10 cellular contexts compared by ENCODE assay signal in genomic region chr17:60941028-60941427, GRCh38.
DNase-seq lines count a peak whose midpoint lies in the region; TF ChIP-seq lines count a peak whose summit lies in the region.
"Had no signal": no experiment of that assay in that cellular context is flagged by ENCODE, and none has a peak within 500 bp of the region (broad histone marks: within the 10 kb centered on the region; RNA-seq: fewer than 3 reads in every experiment).

No MANE protein-coding gene starts in this region.

- CTCF ChIA-PET in HEK293T (lab: Yijun Ruan, JAX) = no interaction called here

- H3K4me3 ChIP-seq in BLaER1 = no peak overlapping the region
- H3K4me3 ChIP-seq in SJCRH30 = no peak overlapping the region
- H3K4me3 ChIP-seq in fibroblast of the aortic adventitia (ENCODE audit: low read depth, low read length) = no peak overlapping the region
- no peak overlapping the region for H3K4me3 ChIP-seq in parathyroid adenoma (ENCODE audit: low read depth, low read length)
- H3K4me3 ChIP-seq: SK-N-MC had no signal

- DNase-seq in SJCRH30 (peak; percentile 4 to 31), fibroblast of the aortic adventitia (ENCODE audit: low read depth) (peak; percentile 93), GM20000 (ENCODE audit: low spot score) (no peak), NCI-H774 (lab: John Stamatoyannopoulos, UW) (no peak), HEK293T (ENCODE audit: extremely low spot score) (no peak), GDM1 (lab: John Stamatoyannopoulos, UW) (no peak)
- DNase-seq: activated naive CD4-positive, alpha-beta T cell treated with anti-CD3 and anti-CD28 coated beads, Interleukin-2, amount 50 U/mL, for 16 hours had no signal

- H3K36me3 ChIP-seq in BLaER1 (no peaks in the 10 kb centered on the region), SJCRH30 (no peaks in the 10 kb centered on the region), parathyroid adenoma (ENCODE audit: control insufficient read depth, insufficient read depth, low read length) (no peaks in the 10 kb centered on the region)

- no peaks in the 10 kb centered on the region for H3K9me3 ChIP-seq in BLaER1
- no peaks in the 10 kb centered on the region for H3K9me3 ChIP-seq in SJCRH30 (replicated peaks)
- no peaks in the 10 kb centered on the region for H3K9me3 ChIP-seq in parathyroid adenoma (ENCODE audit: control insufficient read depth, low read length)

- H4K20me1 ChIP-seq in BLaER1 = no peaks in the 10 kb centered on the region

- H3K27ac ChIP-seq in BLaER1 = no peak overlapping the region
- H3K27ac ChIP-seq in SJCRH30 = no peak overlapping the region
- peak overlapping the region; percentile 29 for H3K27ac ChIP-seq in parathyroid adenoma
- H3K27ac ChIP-seq: SK-N-MC had no signal

- H3K9ac ChIP-seq in BLaER1 = no peak overlapping the region
- no peak overlapping the region for H3K9ac ChIP-seq in parathyroid adenoma

- no peak overlapping the region for H2AFZ ChIP-seq in parathyroid adenoma

- H3K4me1 ChIP-seq in BLaER1 = peaks cover 11% of the 10 kb centered on the region
- no peaks in the 10 kb centered on the region for H3K4me1 ChIP-seq in SJCRH30
- H3K4me1 ChIP-seq in parathyroid adenoma = no peaks in the 10 kb centered on the region

- H3K4me2 ChIP-seq in BLaER1 (peak overlapping the region; percentile 59), parathyroid adenoma (ENCODE audit: low read length) (no peak overlapping the region)

- no peaks in the 10 kb centered on the region for H3K79me2 ChIP-seq in parathyroid adenoma

- H3K27me3 ChIP-seq in BLaER1 (no peaks in the 10 kb centered on the region), SJCRH30 (no peaks in the 10 kb centered on the region), parathyroid adenoma (ENCODE audit: control insufficient read depth, insufficient read depth, low read length) (no peaks in the 10 kb centered on the region)

- no peak for TF ChIP-seq CTCF in fibroblast of the aortic adventitia (IDR thresholded peaks at IDR 0.05; ENCODE audit: insufficient read depth, low read length)
- TF ChIP-seq CTCF in parathyroid adenoma (IDR thresholded peaks at IDR 0.05) = no peak
- no peak for TF ChIP-seq CTCF in GM20000 (IDR thresholded peaks at IDR 0.05; ENCODE audit: extremely low read depth, missing control alignments)

- POLR2A ChIA-PET in HEK293T (lab: Yijun Ruan, JAX) = interaction anchor here (1.1 kb wide), 1 partner anchor 10 kb away, joined by 3 read pairs; no protein-coding TSS in a partner anchor

TF ChIP-seq in HEK293T, 16 proteins besides CTCF, POLR2A, EP300 and RAD21:
- TF ChIP-seq TARDBP (IDR thresholded peaks at IDR 0.05) (no peak), SP1 (IDR thresholded peaks at IDR 0.05) (no peak), FOXK2 (IDR thresholded peaks at IDR 0.05) (no peak), HDGF (IDR thresholded peaks at IDR 0.05; ENCODE audit: borderline replicate concordance) (no peak), L3MBTL2 (conservative IDR thresholded peaks at IDR 0.05) (no peak), SUZ12 (IDR thresholded peaks at IDR 0.05) (no peak), NFRKB (IDR thresholded peaks at IDR 0.05) (no peak), ARNT (IDR thresholded peaks at IDR 0.05) (no peak), CTBP1 (IDR thresholded peaks at IDR 0.05; ENCODE audit: borderline replicate concordance) (no peak), ZNF384 (IDR thresholded peaks at IDR 0.05) (no peak), LEF1 (IDR thresholded peaks at IDR 0.05; ENCODE audit: borderline replicate concordance) (no peak), BHLHE40 (IDR thresholded peaks at IDR 0.05; ENCODE audit: borderline replicate concordance) (no peak), ELF4 (IDR thresholded peaks at IDR 0.05) (no peak), FOXM1 (IDR thresholded peaks at IDR 0.05; ENCODE audit: borderline replicate concordance) (no peak), FOXA1 (IDR thresholded peaks at IDR 0.05) (no peak)
- TF ChIP-seq, protein P1, sequence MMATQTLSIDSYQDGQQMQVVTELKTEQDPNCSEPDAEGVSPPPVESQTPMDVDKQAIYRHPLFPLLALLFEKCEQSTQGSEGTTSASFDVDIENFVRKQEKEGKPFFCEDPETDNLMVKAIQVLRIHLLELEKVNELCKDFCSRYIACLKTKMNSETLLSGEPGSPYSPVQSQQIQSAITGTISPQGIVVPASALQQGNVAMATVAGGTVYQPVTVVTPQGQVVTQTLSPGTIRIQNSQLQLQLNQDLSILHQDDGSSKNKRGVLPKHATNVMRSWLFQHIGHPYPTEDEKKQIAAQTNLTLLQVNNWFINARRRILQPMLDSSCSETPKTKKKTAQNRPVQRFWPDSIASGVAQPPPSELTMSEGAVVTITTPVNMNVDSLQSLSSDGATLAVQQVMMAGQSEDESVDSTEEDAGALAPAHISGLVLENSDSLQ (IDR thresholded peaks at IDR 0.05) = no peak

Comparison
In these comparisons a context has a peak if more than half of its experiments do, and no peak if none do; other contexts are left out.
1. DNase-seq: peak in SJCRH30 (2 of 2) and fibroblast of the aortic adventitia (single experiment); none in GM20000 (single experiment), NCI-H774 (single experiment), HEK293T (single experiment) and GDM1 (single experiment).